8 cellular contexts compared by ENCODE assay signal in genomic region chr3:197750863-197751737, GRCh38. TPM values are rescaled to one million over a fixed set of nuclear protein-coding genes. Genes with fewer than 3 reads are reported as not detected.
DNase-seq lines count a peak whose midpoint lies in the region; ATAC-seq and TF ChIP-seq lines count a peak whose summit lies in the region.

No MANE protein-coding gene starts in this region.

- POLR2A ChIA-PET in naive thymus-derived CD8-positive, alpha-beta T cell (lab: Charles Lee), result interaction anchor here (0.8 to 3.0 kb wide), 6 partner anchors 15 to 97 kb away, joined by 3 to 24 read pairs (median 6); partner anchors contain the start of genes LRCH3 and RUBCN

- H3K27ac Mint-ChIP-seq in naive thymus-derived CD8-positive, alpha-beta T cell, result peak overlapping the region; percentile 91 to 97 (median 96)
- peak overlapping the region; percentile 85 for H3K27ac Mint-ChIP-seq in type B pancreatic cell

- DNase-seq in GM12865 (ENCODE audit: low read depth) (peak; percentile 68), NCI-H146 treated with DMSO at 0.1 percent for 48 hours (lab: John Stamatoyannopoulos, UW; ENCODE audit: unreplicated experiment) (peak; percentile 43), activated T-cell treated with anti-CD3 and anti-CD28 coated beads for 48 hours (ENCODE audit: low read depth) (peak; percentile 41), fibroblast of mammary gland (ENCODE audit: low read depth) (peak; percentile 48), type B pancreatic cell (ENCODE audit: extremely low spot score, unreplicated experiment) (no peak)
- DNase-seq in naive thymus-derived CD8-positive, alpha-beta T cell, result peak in 6 of 10 donors; percentile 4 to 38 (median 14)

- TF ChIP-seq CTCF in GM12865 (IDR thresholded peaks at IDR 0.05; ENCODE audit: insufficient read depth, low read depth, low read length, missing control alignments) (no peak), fibroblast of mammary gland (conservative IDR thresholded peaks at IDR 0.05; ENCODE audit: control insufficient read depth, insufficient read depth, low read depth, low read length) (no peak), type B pancreatic cell (conservative IDR thresholded peaks at IDR 0.05) (no peak)

- H3K9me3 Mint-ChIP-seq in naive thymus-derived CD8-positive, alpha-beta T cell, result no peaks in the 10 kb centered on the region
- no peaks in the 10 kb centered on the region for H3K9me3 Mint-ChIP-seq in type B pancreatic cell

- no peaks in the 10 kb centered on the region for H3K27me3 Mint-ChIP-seq in naive thymus-derived CD8-positive, alpha-beta T cell
- H3K27me3 Mint-ChIP-seq in type B pancreatic cell, result no peaks in the 10 kb centered on the region

- H3K4me1 Mint-ChIP-seq in naive thymus-derived CD8-positive, alpha-beta T cell, result peaks cover 32 to 63% (median 58%) of the 10 kb centered on the region in 4 donors
- H3K4me1 Mint-ChIP-seq in type B pancreatic cell (ENCODE audit: unreplicated experiment), result peaks cover 23% of the 10 kb centered on the region

- ATAC-seq in naive thymus-derived CD8-positive, alpha-beta T cell, result no peak
- ATAC-seq in HG03439 (IDR thresholded peaks at IDR 0.05; ENCODE audit: unreplicated experiment), result no peak
- no peak for ATAC-seq in GM21526 (IDR thresholded peaks at IDR 0.05; ENCODE audit: low FRiP score, unreplicated experiment)

- peak overlapping the region; percentile 88 to 99 (median 96) for H3K4me3 Mint-ChIP-seq in naive thymus-derived CD8-positive, alpha-beta T cell
- H3K4me3 Mint-ChIP-seq in type B pancreatic cell, result peak overlapping the region; percentile 98

- H3K36me3 Mint-ChIP-seq in naive thymus-derived CD8-positive, alpha-beta T cell, result peaks cover 0 to 4% (median 0%) of the 10 kb centered on the region in 3 donors
- peaks cover 6% of the 10 kb centered on the region for H3K36me3 Mint-ChIP-seq in type B pancreatic cell

- peak overlapping the region; percentile 89 for H3K4me3 ChIP-seq in GM12865 (ENCODE audit: low read depth, low read length)
- peak overlapping the region; percentile 86 for H3K4me3 ChIP-seq in fibroblast of mammary gland (ENCODE audit: control insufficient read depth, low read depth, low read length)

RNA-seq across cellular contexts. Expression of gene FYTTD1, which starts 1.4 kb away (rescaled TPM):
- 10 to 100 TPM; 66.4 to 70.2 TPM for total RNA-seq in naive thymus-derived CD8-positive, alpha-beta T cell
- 100 to 1,000 TPM in 1 of 3 donors, 10 to 100 TPM in 2; 93.5 to 123 (median 93.7) TPM for polyA plus RNA-seq in naive thymus-derived CD8-positive, alpha-beta T cell
- 52.1 and 58.8 TPM in 2 replicates for total RNA-seq in type B pancreatic cell (ENCODE audit: low replicate concordance)

RNA-seq across cellular contexts. Expression of gene RUBCN, which starts 14.4 kb away (rescaled TPM):
- total RNA-seq in naive thymus-derived CD8-positive, alpha-beta T cell, result 10 to 100 TPM; 63.8 to 70.3 TPM
- polyA plus RNA-seq in naive thymus-derived CD8-positive, alpha-beta T cell, result 10 to 100 TPM; 20.3 to 23.6 (median 21.7) TPM
- 26.7 and 33.2 TPM in 2 replicates for total RNA-seq in type B pancreatic cell (ENCODE audit: low replicate concordance)

RNA-seq across cellular contexts. Expression of gene LRCH3, which starts 40.0 kb away (rescaled TPM):
- total RNA-seq in naive thymus-derived CD8-positive, alpha-beta T cell, result 10 to 100 TPM; 70.2 to 81.8 TPM
- polyA plus RNA-seq in naive thymus-derived CD8-positive, alpha-beta T cell, result 10 to 100 TPM; 11.7 to 20.4 (median 16.6) TPM
- 49.7 and 58.7 TPM in 2 replicates for total RNA-seq in type B pancreatic cell (ENCODE audit: low replicate concordance)
